11 cellular contexts compared by ENCODE assay signal in genomic region chr3:129025691-129026435, GRCh38. TPM values are rescaled to one million over a fixed set of nuclear protein-coding genes. Genes with fewer than 3 reads are reported as not detected.
DNase-seq lines count a peak whose midpoint lies in the region; ATAC-seq and TF ChIP-seq lines count a peak whose summit lies in the region.
"Had no signal": no experiment of that assay in that cellular context is flagged by ENCODE, and none has a peak within 500 bp of the region (broad histone marks: within the 10 kb centered on the region; RNA-seq: fewer than 3 reads in every experiment).

No MANE protein-coding gene starts in this region.

- TF ChIP-seq CTCF in OCI-LY3 (IDR thresholded peaks at IDR 0.05; ENCODE audit: low read depth, low read length): no peak
- TF ChIP-seq CTCF in psoas muscle (IDR thresholded peaks at IDR 0.05): no peak

- H3K27ac ChIP-seq in OCI-LY3 (ENCODE audit: low read length) (no peak overlapping the region), psoas muscle (no peak overlapping the region)
- H3K27ac ChIP-seq: pancreas had no signal

- H3K36me3 ChIP-seq in OCI-LY3 (replicated peaks; ENCODE audit: low read depth, low read length): no peaks in the 10 kb centered on the region
- no peaks in the 10 kb centered on the region for H3K36me3 ChIP-seq in psoas muscle (ENCODE audit: insufficient read depth in 1 of 2, low read depth in 1 of 2)
- H3K36me3 ChIP-seq: pancreas had no signal

- no peak overlapping the region for H3K9ac ChIP-seq in OCI-LY3 (ENCODE audit: low read length)

- peak; percentile 34 for DNase-seq in D341Med (ENCODE audit: low spot score)
- peak; percentile 83 for DNase-seq in Right ventricle myocardium superior
- peak; percentile 58 to 79 for DNase-seq in psoas muscle
- no peak for DNase-seq in cortex of kidney (lab: John Stamatoyannopoulos, UW)
- no peak for DNase-seq in midbrain (lab: John Stamatoyannopoulos, UW)
- DNase-seq: NCI-H2107 had no signal

- peak; percentile 55 for ATAC-seq in Right ventricle myocardium superior (ENCODE audit: poor library complexity)
- peak in 3 of 4 donors; percentile 24 to 61 (median 47) for ATAC-seq in psoas muscle
- no peak for ATAC-seq in HG03095 (IDR thresholded peaks at IDR 0.05; ENCODE audit: unreplicated experiment)
- no peak for ATAC-seq in GM18867 (IDR thresholded peaks at IDR 0.05; ENCODE audit: unreplicated experiment)

- H3K4me1 ChIP-seq in OCI-LY3 (ENCODE audit: low read length) (peaks cover 10% of the 10 kb centered on the region), psoas muscle (peaks cover 7% of the 10 kb centered on the region)
- H3K4me1 ChIP-seq: pancreas had no signal

- H2AFZ ChIP-seq in OCI-LY3 (ENCODE audit: low read depth, low read length): peak overlapping the region; percentile 96; the same call in 1 of the 2 replicates

- peak overlapping the region; percentile 91 for H3K4me2 ChIP-seq in OCI-LY3 (ENCODE audit: low read length)

- intact Hi-C loops in Right ventricle myocardium superior (cut with DNase I): no loop called here
- intact Hi-C loops in psoas muscle (cut with DNase I): no loop called here

- WGBS in psoas muscle, 3 donors: 9 to 10% (median 9%) methylated on average over 8 of the region's 8 CpGs

- H3K4me3 ChIP-seq in OCI-LY3 (ENCODE audit: low read length): peak overlapping the region; percentile 94
- H3K4me3 ChIP-seq in psoas muscle: no peak overlapping the region

- H3K79me2 ChIP-seq in OCI-LY3 (ENCODE audit: low read length): no peaks in the 10 kb centered on the region

- no peaks in the 10 kb centered on the region for H4K20me1 ChIP-seq in OCI-LY3 (ENCODE audit: insufficient read depth, low read length)

- H3K9me3 ChIP-seq in OCI-LY3 (ENCODE audit: insufficient read depth, low read length) (no peaks in the 10 kb centered on the region), psoas muscle (peaks cover 3% of the 10 kb centered on the region)
- H3K9me3 ChIP-seq: pancreas had no signal

- H3K27me3 ChIP-seq in OCI-LY3 (ENCODE audit: low read depth, low read length) (peaks cover 6% of the 10 kb centered on the region; the same call in 1 of the 2 replicates), psoas muscle (ENCODE audit: insufficient read depth in 3 of 3, low read length in 2 of 3) (no peaks in the 10 kb centered on the region)
- H3K27me3 ChIP-seq: pancreas had no signal

RNA-seq across cellular contexts. Expression of gene EFCC1, which starts 24.8 kb away (rescaled TPM):
- 2.4 TPM for total RNA-seq in Right ventricle myocardium superior
- total RNA-seq in psoas muscle: 1 to 10 TPM in 2 of 4 donors, under 1 TPM in 2; 0.38 to 1.5 (median 0.74) TPM
- under 1 TPM; 0.11 to 0.68 (median 0.26) TPM for polyA plus RNA-seq in psoas muscle

RNA-seq across cellular contexts. Expression of gene CFAP92, which starts 32.0 kb away (rescaled TPM):
- total RNA-seq in Right ventricle myocardium superior (not detected), psoas muscle (under 1 TPM; 0.07 to 0.86 (median 0.23) TPM)
- under 1 TPM; 0.09 to 0.16 (median 0.13) TPM for polyA plus RNA-seq in psoas muscle

RNA-seq across cellular contexts. Expression of gene GP9, which starts 34.7 kb away (rescaled TPM):
- total RNA-seq in Right ventricle myocardium superior: not detected
- not detected for total RNA-seq in psoas muscle
- under 1 TPM; 0.04 to 0.21 (median 0.09) TPM for polyA plus RNA-seq in psoas muscle
- total RNA-seq: bronchial epithelial cell, pancreas had no signal

Comparison
In these comparisons a context has a peak if more than half of its experiments do, and no peak if none do; other contexts are left out.
1. DNase-seq: peak in D341Med (single experiment), Right ventricle myocardium superior (single experiment) and psoas muscle (2 of 2); none in cortex of kidney (single experiment) and midbrain (single experiment).
2. ATAC-seq: peak in Right ventricle myocardium superior (single experiment) and psoas muscle (3 of 4); none in HG03095 (single experiment) and GM18867 (single experiment).